34 cellular contexts compared by ENCODE assay signal in the genomic region with DNA sequence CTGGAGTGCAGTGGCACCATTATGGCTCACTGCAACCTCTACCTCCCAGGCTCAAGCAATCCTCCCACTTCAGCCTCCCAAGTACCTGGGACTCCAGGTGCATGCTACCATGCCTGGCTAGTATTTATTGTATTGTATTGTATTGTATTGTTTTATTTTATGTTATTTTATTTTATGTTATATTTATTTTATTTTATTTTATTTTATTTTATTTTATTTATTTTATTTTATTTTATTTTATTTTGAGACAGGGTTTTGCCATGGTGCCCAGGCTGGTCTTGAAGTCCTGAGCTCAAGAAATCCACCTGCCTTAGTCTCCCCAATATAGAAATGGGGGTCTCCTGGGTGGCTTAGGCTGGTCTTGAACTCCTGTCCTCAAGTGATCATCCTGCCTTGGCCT. TPM values are rescaled to one million over a fixed set of nuclear protein-coding genes. Genes with fewer than 3 reads are reported as not detected.
A peak's percentile ranks its signal among the peaks of the same experiment; 100 is the strongest.
DNase-seq lines count a peak whose midpoint lies in the region; ATAC-seq, FAIRE-seq and TF ChIP-seq lines count a peak whose summit lies in the region.
"Had no signal": no experiment of that assay in that cellular context is flagged by ENCODE, and none has a peak within 500 bp of the region (broad histone marks: within the 10 kb centered on the region; RNA-seq: fewer than 3 reads in every experiment).

No MANE protein-coding gene starts in this region.

- H3K4me3 Mint-ChIP-seq in WTC11, result no peak overlapping the region
- H3K4me3 Mint-ChIP-seq: B cell; CD14-positive monocyte; CD4-positive, alpha-beta memory T cell; CD4-positive, alpha-beta T cell; CD4-positive, CD25-positive, alpha-beta regulatory T cell; CD8-positive, alpha-beta memory T cell; CD8-positive, alpha-beta T cell had no signal

- intact Hi-C loops in ascending aorta (cut with DNase I) (no loop called here), kidney (cut with DNase I) (no loop called here)

- ATAC-seq in WTC11, result no peak
- ATAC-seq: A549; CD8-positive, alpha-beta T cell had no signal

- no peak overlapping the region for H3K9ac ChIP-seq in kidney (ENCODE audit: low read length in 2 of 2)
- H3K9ac ChIP-seq: BLaER1; BLaER1 treated with 17β-estradiol and CSF1 and Interleukin-3, amounts not matched to agents 10 nM and 100 nM had no signal

- H3K27ac ChIP-seq in ascending aorta (peak overlapping the region; percentile 5 to 16), kidney (ENCODE audit: low read depth in 2 of 2, low read length in 2 of 2) (no peak overlapping the region)
- H3K27ac ChIP-seq: 22Rv1; A549; BLaER1; BLaER1 treated with 17β-estradiol and CSF1 and Interleukin-3, amounts not matched to agents 10 nM and 100 nM; C4-2B had no signal

- no peaks in the 10 kb centered on the region for H3K27me3 Mint-ChIP-seq in WTC11 (ENCODE audit: low read depth)
- H3K27me3 Mint-ChIP-seq: B cell; CD4-positive, alpha-beta memory T cell; CD4-positive, alpha-beta T cell had no signal

- H3K27me3 ChIP-seq in ascending aorta (no peaks in the 10 kb centered on the region), HAP-1 (ENCODE audit: low read depth) (no peaks in the 10 kb centered on the region)
- H3K27me3 ChIP-seq: BE2C; BLaER1; BLaER1 treated with 17β-estradiol and CSF1 and Interleukin-3, amounts not matched to agents 10 nM and 100 nM had no signal

- no peaks in the 10 kb centered on the region for H3K9me3 ChIP-seq in ascending aorta
- H3K9me3 ChIP-seq in kidney (ENCODE audit: control insufficient read depth in 1 of 2, low read length in 2 of 2), result no peaks in the 10 kb centered on the region
- no peaks in the 10 kb centered on the region for H3K9me3 ChIP-seq in HAP-1
- H3K9me3 ChIP-seq: A549; BE2C; BLaER1; BLaER1 treated with 17β-estradiol and CSF1 and Interleukin-3, amounts not matched to agents 10 nM and 100 nM; Caco-2 had no signal

- no peak for DNase-seq in WTC11 (ENCODE audit: low spot score)
- DNase-seq in ascending aorta (ENCODE audit: low spot score in 2 of 2), result no peak
- no peak for DNase-seq in activated CD4-positive, alpha-beta T cell treated with anti-CD3 and anti-CD28 coated beads for 48 hours
- DNase-seq in kidney, result no peak
- DNase-seq in HAP-1 (ENCODE audit: low spot score in 2 of 2), result no peak
- DNase-seq: 8988T; ACHN; AML-193; BE2C; C1 segment of cervical spinal cord; Caco-2; Calu3; CD4-positive, alpha-beta memory T cell; CD4-positive, alpha-beta T cell; CD4-positive, CD25-positive, alpha-beta regulatory T cell; CD8-positive, alpha-beta memory T cell; CD8-positive, alpha-beta T cell; COR-L47; DMS 273 treated with DMSO at 0.1 percent for 48 hours; DMS153; DMS53; DMS79; DMS79 treated with DMSO at 0.1 percent for 48 hours; DND-41; EL had no signal

- peaks cover 28% of the 10 kb centered on the region for H3K4me1 Mint-ChIP-seq in WTC11
- H3K4me1 Mint-ChIP-seq: B cell; CD4-positive, alpha-beta memory T cell; CD4-positive, CD25-positive, alpha-beta regulatory T cell; CD8-positive, alpha-beta memory T cell had no signal

- no peak overlapping the region for H3K27ac Mint-ChIP-seq in WTC11
- H3K27ac Mint-ChIP-seq: B cell; CD14-positive monocyte; CD4-positive, alpha-beta memory T cell; CD4-positive, alpha-beta T cell; CD4-positive, CD25-positive, alpha-beta regulatory T cell; CD8-positive, alpha-beta memory T cell; CD8-positive, alpha-beta T cell had no signal

- CTCF ChIA-PET in WTC11 (lab: Charles Lee), result no interaction called here

- H3K4me3 ChIP-seq in ascending aorta (no peak overlapping the region), kidney (ENCODE audit: low read length in 2 of 2) (no peak overlapping the region), HAP-1 (no peak overlapping the region)
- H3K4me3 ChIP-seq: A549; BLaER1; BLaER1 treated with 17β-estradiol and CSF1 and Interleukin-3, amounts not matched to agents 10 nM and 100 nM had no signal

- H3K36me3 Mint-ChIP-seq in WTC11, result peaks cover 37% of the 10 kb centered on the region
- H3K36me3 Mint-ChIP-seq: CD4-positive, CD25-positive, alpha-beta regulatory T cell had no signal

- peak; percentile 47 for FAIRE-seq in G401.6 (lab: Jason Lieb, UNC)
- FAIRE-seq in kidney (lab: Jason Lieb, UNC), result no peak
- FAIRE-seq: A549, D721Med had no signal

- H3K9me3 Mint-ChIP-seq in WTC11, result peaks cover 5% of the 10 kb centered on the region
- H3K9me3 Mint-ChIP-seq: CD4-positive, alpha-beta memory T cell; CD4-positive, alpha-beta T cell; CD8-positive, alpha-beta memory T cell; CD8-positive, alpha-beta T cell had no signal

- in situ Hi-C loops in HAP-1 (cut with MboI; ENCODE audit: low sequenced_read_pairs), result no loop called here

- H3K4me1 ChIP-seq in ascending aorta (peaks cover 3 to 15% of the 10 kb centered on the region in 2 donors), kidney (ENCODE audit: control insufficient read depth in 1 of 2, insufficient read depth in 1 of 2, low read depth in 1 of 2, low read length in 2 of 2) (no peaks in the 10 kb centered on the region), HAP-1 (peaks cover 3% of the 10 kb centered on the region; the same call in 1 of the 2 replicates)

- POLR2A ChIA-PET in WTC11 (lab: Charles Lee), result no interaction called here

- H3K36me3 ChIP-seq in ascending aorta (peaks cover 0 to 28% of the 10 kb centered on the region in 2 donors), kidney (ENCODE audit: control insufficient read depth in 1 of 2, insufficient read depth in 2 of 2, low read length in 2 of 2) (peaks cover 0 to 11% of the 10 kb centered on the region in 2 donors), HAP-1 (replicated peaks) (no peaks in the 10 kb centered on the region; the same call in 1 of the 2 replicates)
- H3K36me3 ChIP-seq: BE2C had no signal

- no peak for TF ChIP-seq CTCF in WTC11 (IDR thresholded peaks at IDR 0.05)
- no peak for TF ChIP-seq CTCF in ascending aorta (IDR thresholded peaks at IDR 0.05)
- no peak for TF ChIP-seq CTCF in kidney (IDR thresholded peaks at IDR 0.05; ENCODE audit: borderline replicate concordance, extremely low read depth, insufficient read depth)

TF ChIP-seq in WTC11, 78 proteins besides CTCF, POLR2A, EP300 and RAD21:
- TF ChIP-seq NFATC4 (CRISPR knock-in tag; IDR thresholded peaks at IDR 0.05) (no peak), HMGA2 (CRISPR knock-in tag; IDR thresholded peaks at IDR 0.05) (peak; percentile 98), CREB1 (CRISPR knock-in tag; IDR thresholded peaks at IDR 0.05) (no peak)

RNA-seq across cellular contexts. Expression of a gene that starts 42.6 kb away (rescaled TPM):
- total RNA-seq in WTC11 (2021), result 44.6 to 49.0 TPM (median 44.9 TPM) in 3 replicates
- 20.3 TPM for total RNA-seq in ascending aorta
- 58.5 TPM for total RNA-seq in kidney
- polyA plus RNA-seq in kidney (ENCODE audit: insufficient read depth, low read depth, low replicate concordance), result 12.8 TPM

Comparison
In these comparisons a context has a peak if more than half of its experiments do, and no peak if none do; other contexts are left out.
1. H3K27ac ChIP-seq: peak in ascending aorta (2 of 2); none in kidney (0 of 2).